33 cellular contexts compared by ENCODE assay signal in the genomic region with DNA sequence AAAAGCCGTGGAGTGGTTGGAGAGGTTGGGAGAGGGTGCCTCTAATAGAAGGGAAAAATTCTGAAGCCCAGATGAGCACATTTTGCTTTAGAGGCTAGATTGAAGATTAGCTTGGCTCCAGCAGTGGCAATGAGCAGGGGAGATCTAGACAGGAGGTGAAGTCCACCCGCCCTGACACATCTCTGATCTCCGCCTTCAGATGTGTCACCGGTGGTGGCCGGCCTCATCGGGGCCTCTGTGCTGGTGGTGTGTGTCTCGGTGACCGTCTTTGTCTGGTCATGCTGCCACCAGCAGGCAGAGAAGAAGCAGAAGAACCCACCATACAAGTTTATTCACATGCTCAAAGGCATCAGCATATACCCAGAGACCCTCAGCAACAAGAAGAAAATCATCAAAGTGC.
"Had no signal": no experiment of that assay in that cellular context is flagged by ENCODE, and none has a peak within 500 bp of the region (broad histone marks: within the 10 kb centered on the region; RNA-seq: fewer than 3 reads in every experiment).

No MANE protein-coding gene starts in this region.

- H3K27me3 Mint-ChIP-seq: activated B cell treated with CpG ODN at 0.5 μM for 24 hours; activated CD4-positive, alpha-beta memory T cell treated with anti-CD3 and anti-CD28 coated beads for 36 hours; activated CD4-positive, alpha-beta T cell treated with anti-CD3 and anti-CD28 coated beads, Interleukin-2, amount 10 ng/mL, durations not matched to agents 24 days and 14 days; activated CD8-positive, alpha-beta T cell treated with anti-CD3 and anti-CD28 coated beads for 36 hours; activated naive CD4-positive, alpha-beta T cell treated with anti-CD3 and anti-CD28 coated beads, Interleukin-2, amount 50 U/mL, for 24 hours; activated naive CD8-positive, alpha-beta T cell; activated naive CD8-positive, alpha-beta T cell treated with anti-CD3 and anti-CD28 coated beads, Interleukin-2, amount 10 ng/mL, durations not matched to agents 7 days and 5 days; activated naive CD8-positive, alpha-beta T cell treated with anti-CD3 and anti-CD28 coated beads, Interleukin-2, amount 50 U/mL, for 24 hours; activated T-cell treated with anti-CD3 and anti-CD28 coated beads, Interleukin-2, amount 50 U/mL, for 24 hours; central memory CD8-positive, alpha-beta T cell had no signal

- H3K36me3 ChIP-seq: cardiac muscle cell had no signal

- H3K27ac Mint-ChIP-seq: activated B cell treated with CpG ODN at 0.5 μM for 24 hours; activated CD4-positive, alpha-beta memory T cell treated with anti-CD3 and anti-CD28 coated beads for 36 hours; activated CD4-positive, alpha-beta T cell treated with anti-CD3 and anti-CD28 coated beads, Interleukin-2, amount 10 ng/mL, durations not matched to agents 24 days and 14 days; activated CD8-positive, alpha-beta T cell treated with anti-CD3 and anti-CD28 coated beads for 36 hours; activated naive CD4-positive, alpha-beta T cell treated with anti-CD3 and anti-CD28 coated beads, Interleukin-2, amount 10 ng/mL, durations not matched to agents 7 days and 5 days; activated naive CD4-positive, alpha-beta T cell treated with anti-CD3 and anti-CD28 coated beads, Interleukin-2, amount 50 U/mL, for 24 hours; activated naive CD8-positive, alpha-beta T cell; activated naive CD8-positive, alpha-beta T cell treated with anti-CD3 and anti-CD28 coated beads, Interleukin-2, amount 10 ng/mL, durations not matched to agents 7 days and 5 days; activated naive CD8-positive, alpha-beta T cell treated with anti-CD3 and anti-CD28 coated beads, Interleukin-2, amount 50 U/mL, for 24 hours; activated T-cell treated with anti-CD3 and anti-CD28 coated beads, Interleukin-2, amount 50 U/mL, for 24 hours; activated T-helper 2 cell treated with anti-CD3 and anti-CD28 coated beads, Interferon-gamma antibody, Interleukin-2, Interleukin-4, amounts not matched to agents 10 μg/mL and 5 μg/mL and 100 μg/mL, durations not matched to agents 14 hours and 24 hours and 36 hours; T-helper 1 cell treated with Interleukin-12 subunit alpha and Interleukin-12 subunit beta and Interleukin-4 antibody, amounts not matched to agents 30 μg/mL and 1 μg/mL, for 36 hours; T-helper 2 cell treated with Interferon-gamma antibody and Interleukin-4, amounts not matched to agents 5 μg/mL and 100 μg/mL, for 36 hours had no signal

- H3K4me3 ChIP-seq: body of pancreas, cardiac muscle cell had no signal

- H3K4me1 Mint-ChIP-seq: activated B cell treated with CpG ODN at 0.5 μM for 24 hours; activated naive CD4-positive, alpha-beta T cell treated with anti-CD3 and anti-CD28 coated beads, Interleukin-2, amount 10 ng/mL, durations not matched to agents 7 days and 5 days; activated naive CD4-positive, alpha-beta T cell treated with anti-CD3 and anti-CD28 coated beads, Interleukin-2, amount 50 U/mL, for 24 hours; activated naive CD8-positive, alpha-beta T cell treated with anti-CD3 and anti-CD28 coated beads, Interleukin-2, amount 50 U/mL, for 24 hours had no signal

- H3K27me3 ChIP-seq: body of pancreas had no signal

- H3K9me3 Mint-ChIP-seq: activated B cell treated with CpG ODN at 0.5 μM for 24 hours; activated CD4-positive, alpha-beta memory T cell treated with anti-CD3 and anti-CD28 coated beads for 36 hours; activated CD4-positive, alpha-beta T cell treated with anti-CD3 and anti-CD28 coated beads, Interleukin-2, amount 10 ng/mL, durations not matched to agents 24 days and 14 days; activated CD8-positive, alpha-beta T cell treated with anti-CD3 and anti-CD28 coated beads for 36 hours; activated naive CD4-positive, alpha-beta T cell treated with anti-CD3 and anti-CD28 coated beads, Interleukin-2, amount 10 ng/mL, durations not matched to agents 7 days and 5 days; activated naive CD4-positive, alpha-beta T cell treated with anti-CD3 and anti-CD28 coated beads, Interleukin-2, amount 50 U/mL, for 24 hours; activated naive CD8-positive, alpha-beta T cell treated with anti-CD3 and anti-CD28 coated beads, Interleukin-2, amount 10 ng/mL, durations not matched to agents 7 days and 5 days; activated naive CD8-positive, alpha-beta T cell treated with anti-CD3 and anti-CD28 coated beads, Interleukin-2, amount 50 U/mL, for 24 hours; activated T-cell treated with anti-CD3 and anti-CD28 coated beads, Interleukin-2, amount 50 U/mL, for 24 hours; activated T-helper 2 cell treated with anti-CD3 and anti-CD28 coated beads, Interferon-gamma antibody, Interleukin-2, Interleukin-4, amounts not matched to agents 10 μg/mL and 5 μg/mL and 100 μg/mL, durations not matched to agents 14 hours and 24 hours and 36 hours; central memory CD8-positive, alpha-beta T cell; T-helper 1 cell treated with Interleukin-12 subunit alpha and Interleukin-12 subunit beta and Interleukin-4 antibody, amounts not matched to agents 30 μg/mL and 1 μg/mL, for 36 hours; T-helper 2 cell treated with Interferon-gamma antibody and Interleukin-4, amounts not matched to agents 5 μg/mL and 100 μg/mL, for 36 hours had no signal

- H3K27ac ChIP-seq: body of pancreas, cardiac muscle cell, VCaP had no signal

- DNase-seq: activated B cell treated with CpG ODN at 0.5 μM for 24 hours; activated CD4-positive, alpha-beta memory T cell treated with anti-CD3 and anti-CD28 coated beads for 36 hours; activated CD4-positive, alpha-beta T cell treated with anti-CD3 and anti-CD28 coated beads for 4 hours; activated CD4-positive, alpha-beta T cell treated with anti-CD3 and anti-CD28 coated beads, Interleukin-2, amount 10 ng/mL, durations not matched to agents 24 days and 14 days; activated CD4-positive, alpha-beta T cell treated with anti-CD3 and anti-CD28 coated beads, Interleukin-2, amount 50 U/mL, for 1 hour; activated CD4-positive, alpha-beta T cell treated with anti-CD3 and anti-CD28 coated beads, Interleukin-2, amount 50 U/mL, for 4 hours; activated CD4-positive, CD25-positive, alpha-beta regulatory T cell treated with anti-CD3 and anti-CD28 coated beads, Interleukin-2, amount 50 U/mL, for 72 hours; activated CD8-positive, alpha-beta memory T cell treated with anti-CD3 and anti-CD28 coated beads, Interleukin-2, amount 50 U/mL, for 4 hours; activated CD8-positive, alpha-beta T cell treated with anti-CD3 and anti-CD28 coated beads for 36 hours; activated effector memory CD4-positive, alpha-beta T cell treated with Interleukin-2 at 50 U/mL for 16 hours; activated gamma-delta T cell; activated naive CD4-positive, alpha-beta T cell treated with anti-CD3 and anti-CD28 coated beads, Interleukin-2, amount 10 ng/mL, durations not matched to agents 7 days and 5 days; activated naive CD4-positive, alpha-beta T cell treated with Interleukin-2 at 50 U/mL for 16 hours; activated naive CD8-positive, alpha-beta T cell treated with anti-CD3 and anti-CD28 coated beads, Interleukin-2, amount 10 ng/mL, durations not matched to agents 7 days and 5 days; activated naive CD8-positive, alpha-beta T cell treated with anti-CD3 and anti-CD28 coated beads, Interleukin-2, amount 50 U/mL, for 24 hours; activated T-cell treated with anti-CD3 and anti-CD28 coated beads, Interleukin-2, amount 50 U/mL, for 24 hours; activated T-cell treated with anti-CD3 and anti-CD28 coated beads, Interleukin-2, amount 50 U/mL, for 48 hours; amygdala; aorta; body of pancreas; caudate nucleus; cerebellar nuclear complex; T-helper 1 cell; T-helper 2 cell; T-helper 9 cell had no signal

- H3K4me3 Mint-ChIP-seq: activated B cell treated with CpG ODN at 0.5 μM for 24 hours; activated CD4-positive, alpha-beta memory T cell treated with anti-CD3 and anti-CD28 coated beads for 36 hours; activated CD4-positive, alpha-beta T cell treated with anti-CD3 and anti-CD28 coated beads, Interleukin-2, amount 10 ng/mL, durations not matched to agents 24 days and 14 days; activated CD8-positive, alpha-beta T cell treated with anti-CD3 and anti-CD28 coated beads for 36 hours; activated naive CD4-positive, alpha-beta T cell treated with anti-CD3 and anti-CD28 coated beads, Interleukin-2, amount 10 ng/mL, durations not matched to agents 7 days and 5 days; activated naive CD4-positive, alpha-beta T cell treated with anti-CD3 and anti-CD28 coated beads, Interleukin-2, amount 50 U/mL, for 24 hours; activated naive CD8-positive, alpha-beta T cell; activated naive CD8-positive, alpha-beta T cell treated with anti-CD3 and anti-CD28 coated beads, Interleukin-2, amount 10 ng/mL, durations not matched to agents 7 days and 5 days; activated naive CD8-positive, alpha-beta T cell treated with anti-CD3 and anti-CD28 coated beads, Interleukin-2, amount 50 U/mL, for 24 hours; activated T-cell treated with anti-CD3 and anti-CD28 coated beads, Interleukin-2, amount 50 U/mL, for 24 hours; central memory CD8-positive, alpha-beta T cell; T-helper 1 cell treated with Interleukin-12 subunit alpha and Interleukin-12 subunit beta and Interleukin-4 antibody, amounts not matched to agents 30 μg/mL and 1 μg/mL, for 36 hours; T-helper 2 cell treated with Interferon-gamma antibody and Interleukin-4, amounts not matched to agents 5 μg/mL and 100 μg/mL, for 36 hours had no signal

- ATAC-seq: activated CD8-positive, alpha-beta T cell treated with anti-CD3 and anti-CD28 coated beads for 36 hours; activated naive CD8-positive, alpha-beta T cell treated with anti-CD3 and anti-CD28 coated beads, Interleukin-2, amount 50 U/mL, for 24 hours; body of pancreas had no signal

- H3K9me3 ChIP-seq: body of pancreas had no signal

- H3K36me3 Mint-ChIP-seq: activated CD4-positive, alpha-beta memory T cell treated with anti-CD3 and anti-CD28 coated beads for 36 hours; activated naive CD4-positive, alpha-beta T cell treated with anti-CD3 and anti-CD28 coated beads, Interleukin-2, amount 10 ng/mL, durations not matched to agents 7 days and 5 days; activated naive CD4-positive, alpha-beta T cell treated with anti-CD3 and anti-CD28 coated beads, Interleukin-2, amount 50 U/mL, for 24 hours had no signal
